Comparison of ENCODE assay signal across 29 cellular contexts in the genomic region with DNA sequence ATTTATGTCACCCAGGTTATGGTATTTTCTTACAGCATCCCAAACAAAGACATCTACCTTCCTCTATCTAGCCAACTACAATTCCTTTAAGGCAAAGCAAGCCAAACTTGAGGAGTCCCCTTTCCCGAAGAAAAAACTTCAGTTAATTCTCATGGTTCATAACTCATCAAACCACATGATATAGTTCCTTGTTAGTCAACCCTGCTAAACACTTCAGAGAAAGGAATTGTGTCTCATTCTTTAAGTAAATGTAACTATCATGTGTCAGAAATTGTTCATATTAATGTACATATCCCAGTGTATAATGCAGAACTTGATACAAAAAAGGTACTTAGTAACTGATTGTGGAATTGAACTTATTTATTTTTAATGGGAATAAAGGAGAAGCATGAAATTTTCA. TPM values are rescaled to one million over a fixed set of nuclear protein-coding genes. Genes with fewer than 3 reads are reported as not detected.
"Had no signal": no experiment of that assay in that cellular context is flagged by ENCODE, and none has a peak within 500 bp of the region (broad histone marks: within the 10 kb centered on the region; RNA-seq: fewer than 3 reads in every experiment).

No MANE protein-coding gene starts in this region.

- ATAC-seq: activated CD4-positive, CD25-positive, alpha-beta regulatory T cell treated with anti-CD3 and anti-CD28 coated beads, Interleukin-2, amount 50 U/mL, for 24 hours; naive thymus-derived CD8-positive, alpha-beta T cell; psoas muscle; stimulated activated memory B cell treated with anti-CD40 and anti-IgM and Interleukin-4, amounts not matched to agents 10 μg/mL and 1 μg/mL and 100 μg/mL, for 72 hours; T-helper 17 cell had no signal

- FAIRE-seq: colon, small intestine had no signal

- DNase-seq: activated CD4-positive, alpha-beta memory T cell treated with anti-CD3 and anti-CD28 coated beads for 36 hours; activated CD4-positive, alpha-beta T cell treated with anti-CD3 and anti-CD28 coated beads for 48 hours; activated CD8-positive, alpha-beta memory T cell treated with anti-CD3 and anti-CD28 coated beads, Interleukin-2, amount 50 U/mL, for 4 hours; activated effector memory CD4-positive, alpha-beta T cell treated with anti-CD3 and anti-CD28 coated beads, Interleukin-2, amount 50 U/mL, for 16 hours; activated naive CD4-positive, alpha-beta T cell treated with anti-CD3 and anti-CD28 coated beads, Interleukin-2, amount 10 ng/mL, durations not matched to agents 7 days and 5 days; activated naive CD8-positive, alpha-beta T cell treated with anti-CD3 and anti-CD28 coated beads, Interleukin-2, amount 10 ng/mL, durations not matched to agents 7 days and 5 days; activated T-cell treated with anti-CD3 and anti-CD28 coated beads, Interleukin-2, amount 50 U/mL, for 1 hour; effector CD4-positive, alpha-beta T cell; head of caudate nucleus; hippocampal formation; immature natural killer cell; naive thymus-derived CD8-positive, alpha-beta T cell; nucleus accumbens; psoas muscle; sigmoid colon; small intestine; stimulated activated CD4-positive, alpha-beta T cell treated with anti-CD3 and anti-CD28 coated beads, Interleukin-1b, Interleukin-23, amount 100 ng/mL, for 48 hours; stimulated activated CD4-positive, alpha-beta T cell treated with anti-CD3 and anti-CD28 coated beads, Interleukin-4, amount 100 ng/mL, for 4 hours; stimulated activated CD8-positive, alpha-beta memory T cell treated with anti-CD3 and anti-CD28 coated beads, Interleukin-4, amount 100 ng/mL, for 48 hours; stomach; T-helper 17 cell; T1000; thyroid gland; upper lobe of left lung; WERI-Rb-1 had no signal

RNA-seq across cellular contexts. Expression of a gene that starts 44.4 kb away (rescaled TPM):
- total RNA-seq: activated CD4-positive, alpha-beta memory T cell treated with anti-CD3 and anti-CD28 coated beads for 36 hours; activated CD8-positive, alpha-beta memory T cell treated with anti-CD3 and anti-CD28 coated beads for 36 hours; naive thymus-derived CD8-positive, alpha-beta T cell had no signal
